ENCODE assay signal across 10 cellular contexts in genomic region chr7:36736827-36737211, GRCh38. TPM values are rescaled to one million over a fixed set of nuclear protein-coding genes. Genes with fewer than 3 reads are reported as not detected.
A peak's percentile ranks its signal among the peaks of the same experiment; 100 is the strongest.
DNase-seq lines count a peak whose midpoint lies in the region; ATAC-seq and TF ChIP-seq lines count a peak whose summit lies in the region.
"Had no signal": no experiment of that assay in that cellular context is flagged by ENCODE, and none has a peak within 500 bp of the region (broad histone marks: within the 10 kb centered on the region; RNA-seq: fewer than 3 reads in every experiment).

No MANE protein-coding gene starts in this region.

- H3K27me3 ChIP-seq in skeletal muscle tissue (ENCODE audit: control insufficient read depth in 3 of 3, insufficient read depth in 3 of 3, low read length in 3 of 3) (no peaks in the 10 kb centered on the region), SK-N-SH (ENCODE audit: insufficient read depth) (no peaks in the 10 kb centered on the region)

- no peak for TF ChIP-seq EP300 in SK-N-SH (IDR thresholded peaks at IDR 0.05; ENCODE audit: borderline replicate concordance in 1 of 2, low read depth in 1 of 2, low read length in 1 of 2)

- H3K27ac Mint-ChIP-seq in T-cell, result peak overlapping the region; percentile 91 to 93

- H3K79me2 ChIP-seq in SK-N-SH (ENCODE audit: insufficient read depth), result no peaks in the 10 kb centered on the region

- H3K27ac ChIP-seq in skeletal muscle tissue (ENCODE audit: low read depth, low read length) (peak overlapping the region; percentile 51), SK-N-SH (ENCODE audit: low read depth in 2 of 2, low read length in 1 of 2) (no peak overlapping the region)
- H3K27ac ChIP-seq: 22Rv1 had no signal

- WGBS in SK-N-SH (ENCODE audit: low lambda C conversion rate), result 60% methylated on average over 7 of the region's 7 CpGs

- TF ChIP-seq RAD21 in SK-N-SH (IDR thresholded peaks at IDR 0.05; ENCODE audit: low read length), result no peak

- TF ChIP-seq CTCF in SK-N-SH (IDR thresholded peaks at IDR 0.05), result no peak

- H3K27me3 Mint-ChIP-seq in T-cell, result no peaks in the 10 kb centered on the region

- H4K20me1 ChIP-seq in SK-N-SH (ENCODE audit: insufficient read depth), result no peaks in the 10 kb centered on the region

- DNase-seq in NK-92 treated with Interleukin-12 subunit alpha and Interleukin-12 subunit beta, amount 100 ng/mL, for 24 hours (lab: John Stamatoyannopoulos, UW), result peak; percentile 24
- DNase-seq in NK-92 (lab: John Stamatoyannopoulos, UW; ENCODE audit: unreplicated experiment) (no peak), T-cell (no peak), SK-N-SH (no peak), UCSD-AML1 (lab: John Stamatoyannopoulos, UW; ENCODE audit: unreplicated experiment) (no peak)
- DNase-seq in activated CD8-positive, alpha-beta memory T cell treated with anti-CD3 and anti-CD28 coated beads, Interleukin-2, amount 50 U/mL, for 4 hours, result no peak

- H3K4me1 Mint-ChIP-seq in T-cell, result peaks cover 31 to 37% (median 35%) of the 10 kb centered on the region in 3 donors

- H3K9ac ChIP-seq in skeletal muscle tissue (ENCODE audit: low read depth in 1 of 3, low read length in 3 of 3), result no peak overlapping the region
- no peak overlapping the region for H3K9ac ChIP-seq in SK-N-SH

- H3K9me2 ChIP-seq in SK-N-SH, result no peaks in the 10 kb centered on the region

- no peak overlapping the region for H2AFZ ChIP-seq in SK-N-SH (ENCODE audit: low read depth)

- POLR2A ChIA-PET in T-cell (lab: Charles Lee), result interaction anchor here in 1 of 2 donors (0.6 kb wide), 1 partner anchor 296 kb away, joined by 3 read pairs; no protein-coding TSS in a partner anchor
- POLR2A ChIA-PET in SK-N-SH (lab: Yijun Ruan, JAX), result no interaction called here

- H3K9me3 Mint-ChIP-seq in T-cell, result peaks cover 4 to 12% (median 6%) of the 10 kb centered on the region in 3 donors

- no peaks in the 10 kb centered on the region for H3K36me3 Mint-ChIP-seq in T-cell

- ATAC-seq in HG02970 (IDR thresholded peaks at IDR 0.05; ENCODE audit: low FRiP score, unreplicated experiment) (peak; percentile 55), T-cell (replicated peaks in 1 of 4) (peak; percentile 58 to 83 (median 70))

- H3K9me3 ChIP-seq in skeletal muscle tissue (ENCODE audit: control insufficient read depth in 3 of 3, low read length in 3 of 3) (no peaks in the 10 kb centered on the region), SK-N-SH (no peaks in the 10 kb centered on the region)

- H3F3A ChIP-seq in SK-N-SH (replicated peaks; ENCODE audit: insufficient read depth), result no peaks in the 10 kb centered on the region

- H3K4me3 ChIP-seq in skeletal muscle tissue (ENCODE audit: low read length in 3 of 3) (peak overlapping the region in 1 of 3 donors; percentile 14), SK-N-SH (ENCODE audit: low read depth in 2 of 2, low read length in 1 of 2) (no peak overlapping the region)

- H3K4me1 ChIP-seq in skeletal muscle tissue (ENCODE audit: control insufficient read depth in 3 of 3, insufficient read depth in 3 of 3, low read length in 3 of 3), result peaks cover 0 to 3% (median 2%) of the 10 kb centered on the region in 3 donors
- no peaks in the 10 kb centered on the region; a peak in 1 of 4 replicates for H3K4me1 ChIP-seq in SK-N-SH (ENCODE audit: control insufficient read depth in 1 of 2, insufficient read depth in 2 of 2, low read depth in 1 of 2, low read length in 1 of 2)

- no peaks in the 10 kb centered on the region for H3K36me3 ChIP-seq in skeletal muscle tissue (ENCODE audit: control insufficient read depth in 3 of 3, insufficient read depth in 3 of 3, low read length in 3 of 3)
- no peaks in the 10 kb centered on the region for H3K36me3 ChIP-seq in SK-N-SH (replicated peaks in 1 of 2; ENCODE audit: control insufficient read depth in 1 of 2, insufficient read depth in 2 of 2, low read length in 1 of 2)

- CTCF ChIA-PET in T-cell (lab: Charles Lee) (no interaction called here), SK-N-SH (lab: Yijun Ruan, JAX) (interaction anchor here (1.4 kb wide), 1 partner anchor 11 kb away, joined by 4 read pairs; no protein-coding TSS in a partner anchor)

- peak overlapping the region; percentile 1 to 68 (median 55) for H3K4me3 Mint-ChIP-seq in T-cell
- H3K4me3 Mint-ChIP-seq: neural crest cell had no signal

- no peak overlapping the region for H3K4me2 ChIP-seq in SK-N-SH

TF ChIP-seq in SK-N-SH, 30 proteins besides CTCF, POLR2A, EP300 and RAD21:
- TF ChIP-seq FOXM1 (IDR thresholded peaks at IDR 0.05; ENCODE audit: low read depth), result no peak
- TF ChIP-seq, protein P1, sequence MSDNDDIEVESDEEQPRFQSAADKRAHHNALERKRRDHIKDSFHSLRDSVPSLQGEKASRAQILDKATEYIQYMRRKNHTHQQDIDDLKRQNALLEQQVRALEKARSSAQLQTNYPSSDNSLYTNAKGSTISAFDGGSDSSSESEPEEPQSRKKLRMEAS (IDR thresholded peaks at IDR 0.05; ENCODE audit: low read depth), result no peak
- TF ChIP-seq FOXJ3 (CRISPR knock-in tag; IDR thresholded peaks at IDR 0.05), result no peak
- TF ChIP-seq RCOR1 (IDR thresholded peaks at IDR 0.05; ENCODE audit: low read length), result no peak
- no peak for TF ChIP-seq RFX5 (IDR thresholded peaks at IDR 0.05; ENCODE audit: low read length)
- no peak for TF ChIP-seq TEAD4 (IDR thresholded peaks at IDR 0.05; ENCODE audit: borderline replicate concordance, insufficient read depth)
- TF ChIP-seq, protein P2, sequence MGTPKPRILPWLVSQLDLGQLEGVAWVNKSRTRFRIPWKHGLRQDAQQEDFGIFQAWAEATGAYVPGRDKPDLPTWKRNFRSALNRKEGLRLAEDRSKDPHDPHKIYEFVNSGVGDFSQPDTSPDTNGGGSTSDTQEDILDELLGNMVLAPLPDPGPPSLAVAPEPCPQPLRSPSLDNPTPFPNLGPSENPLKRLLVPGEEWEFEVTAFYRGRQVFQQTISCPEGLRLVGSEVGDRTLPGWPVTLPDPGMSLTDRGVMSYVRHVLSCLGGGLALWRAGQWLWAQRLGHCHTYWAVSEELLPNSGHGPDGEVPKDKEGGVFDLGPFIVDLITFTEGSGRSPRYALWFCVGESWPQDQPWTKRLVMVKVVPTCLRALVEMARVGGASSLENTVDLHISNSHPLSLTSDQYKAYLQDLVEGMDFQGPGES (IDR thresholded peaks at IDR 0.05; ENCODE audit: low read depth, low read length), result no peak
- no peak for TF ChIP-seq RXRA (IDR thresholded peaks at IDR 0.05; ENCODE audit: borderline replicate concordance, low read depth)
- no peak for TF ChIP-seq MEF2A (IDR thresholded peaks at IDR 0.05; ENCODE audit: borderline replicate concordance, low read depth)
- TF ChIP-seq, protein P3, sequence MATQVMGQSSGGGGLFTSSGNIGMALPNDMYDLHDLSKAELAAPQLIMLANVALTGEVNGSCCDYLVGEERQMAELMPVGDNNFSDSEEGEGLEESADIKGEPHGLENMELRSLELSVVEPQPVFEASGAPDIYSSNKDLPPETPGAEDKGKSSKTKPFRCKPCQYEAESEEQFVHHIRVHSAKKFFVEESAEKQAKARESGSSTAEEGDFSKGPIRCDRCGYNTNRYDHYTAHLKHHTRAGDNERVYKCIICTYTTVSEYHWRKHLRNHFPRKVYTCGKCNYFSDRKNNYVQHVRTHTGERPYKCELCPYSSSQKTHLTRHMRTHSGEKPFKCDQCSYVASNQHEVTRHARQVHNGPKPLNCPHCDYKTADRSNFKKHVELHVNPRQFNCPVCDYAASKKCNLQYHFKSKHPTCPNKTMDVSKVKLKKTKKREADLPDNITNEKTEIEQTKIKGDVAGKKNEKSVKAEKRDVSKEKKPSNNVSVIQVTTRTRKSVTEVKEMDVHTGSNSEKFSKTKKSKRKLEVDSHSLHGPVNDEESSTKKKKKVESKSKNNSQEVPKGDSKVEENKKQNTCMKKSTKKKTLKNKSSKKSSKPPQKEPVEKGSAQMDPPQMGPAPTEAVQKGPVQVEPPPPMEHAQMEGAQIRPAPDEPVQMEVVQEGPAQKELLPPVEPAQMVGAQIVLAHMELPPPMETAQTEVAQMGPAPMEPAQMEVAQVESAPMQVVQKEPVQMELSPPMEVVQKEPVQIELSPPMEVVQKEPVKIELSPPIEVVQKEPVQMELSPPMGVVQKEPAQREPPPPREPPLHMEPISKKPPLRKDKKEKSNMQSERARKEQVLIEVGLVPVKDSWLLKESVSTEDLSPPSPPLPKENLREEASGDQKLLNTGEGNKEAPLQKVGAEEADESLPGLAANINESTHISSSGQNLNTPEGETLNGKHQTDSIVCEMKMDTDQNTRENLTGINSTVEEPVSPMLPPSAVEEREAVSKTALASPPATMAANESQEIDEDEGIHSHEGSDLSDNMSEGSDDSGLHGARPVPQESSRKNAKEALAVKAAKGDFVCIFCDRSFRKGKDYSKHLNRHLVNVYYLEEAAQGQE (IDR thresholded peaks at IDR 0.05; ENCODE audit: low read depth, low read length), result no peak

RNA-seq across cellular contexts. Expression of gene AOAH, which starts 12.5 kb away (rescaled TPM):
- total RNA-seq in T-cell, result 10 to 100 TPM; 13.0 to 78.5 (median 27.5) TPM
- total RNA-seq in skeletal muscle tissue, result 5.2 TPM
- polyA plus RNA-seq in SK-N-SH (2012; rRNA removed), result not detected in 2 replicates
- polyA plus RNA-seq in SK-N-SH (2012; cell fraction: cytosol; rRNA removed), result 0.01 and 0.03 TPM in 2 replicates
- not detected in 2 replicates for polyA plus RNA-seq in SK-N-SH (2012; cell fraction: nucleus; rRNA removed)
- total RNA-seq: neural crest cell had no signal
